ENCODE assay signal across 11 cellular contexts in the genomic region with DNA sequence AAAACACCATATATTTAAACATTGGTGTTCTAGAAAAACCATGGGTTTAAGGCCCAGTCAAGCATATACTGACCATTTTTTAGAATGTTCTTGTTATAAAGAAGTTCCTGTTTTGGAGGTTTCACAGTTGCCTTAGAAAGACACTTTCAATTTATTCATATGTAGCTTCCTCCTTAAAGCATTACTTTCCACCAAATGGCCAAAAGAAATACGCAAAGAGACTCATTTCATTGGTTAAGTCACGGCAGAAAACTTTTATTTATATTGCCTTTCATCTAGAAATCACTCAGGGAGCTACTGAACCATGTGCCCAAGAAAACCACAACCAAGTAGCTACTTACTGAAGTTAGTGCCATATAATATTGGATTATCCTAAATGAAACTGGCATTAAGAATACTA. TPM values are rescaled to one million over a fixed set of nuclear protein-coding genes. Genes with fewer than 3 reads are reported as not detected.
DNase-seq lines count a peak whose midpoint lies in the region; ATAC-seq, FAIRE-seq and TF ChIP-seq lines count a peak whose summit lies in the region.
"Had no signal": no experiment of that assay in that cellular context is flagged by ENCODE, and none has a peak within 500 bp of the region (broad histone marks: within the 10 kb centered on the region; RNA-seq: fewer than 3 reads in every experiment).

No MANE protein-coding gene starts in this region.

- intact Hi-C loops in activated naive CD4-positive, alpha-beta T cell treated with anti-CD3 and anti-CD28 coated beads for 36 hours (cut with micrococcal nuclease), result no loop called here
- intact Hi-C loops in kidney (cut with DNase I), result no loop called here

- no peak for TF ChIP-seq CTCF in H9 (conservative IDR thresholded peaks at IDR 0.05)
- TF ChIP-seq CTCF in kidney (IDR thresholded peaks at IDR 0.05; ENCODE audit: borderline replicate concordance, extremely low read depth, insufficient read depth), result no peak

- H3K27me3 ChIP-seq in H9 (ENCODE audit: insufficient read depth, low read length), result no peaks in the 10 kb centered on the region

- H4K8ac ChIP-seq in H9 (replicated peaks; ENCODE audit: insufficient read length, low read depth, low read length), result no peak overlapping the region

- H2BK120ac ChIP-seq in H9 (ENCODE audit: low read depth, low read length, poor library complexity, severe bottlenecking), result no peak overlapping the region

- H3K56ac ChIP-seq in H9 (ENCODE audit: insufficient read length, low read depth, low read length), result no peak overlapping the region

- no peaks in the 10 kb centered on the region for H3K4me1 ChIP-seq in H9 (ENCODE audit: insufficient read depth, low read length)
- H3K4me1 ChIP-seq in kidney (ENCODE audit: control insufficient read depth in 1 of 2, insufficient read depth in 1 of 2, low read depth in 1 of 2, low read length in 2 of 2), result no peaks in the 10 kb centered on the region

- H3K23me2 ChIP-seq in H9 (ENCODE audit: insufficient read length, low read depth, low read length, poor library complexity, severe bottlenecking), result no peaks in the 10 kb centered on the region

- no peaks in the 10 kb centered on the region for H4K20me1 ChIP-seq in H9 (ENCODE audit: control insufficient read depth, insufficient read depth, insufficient read length)

- H3K14ac ChIP-seq in H9 (ENCODE audit: insufficient read depth, low read length), result no peak overlapping the region

- no peak overlapping the region for H3K27ac Mint-ChIP-seq in activated naive CD4-positive, alpha-beta T cell treated with anti-CD3 and anti-CD28 coated beads for 36 hours
- H3K27ac Mint-ChIP-seq in H9, result no peak overlapping the region

- H3K9me3 ChIP-seq in H9 (ENCODE audit: control insufficient read depth, low read depth, low read length), result no peaks in the 10 kb centered on the region
- no peaks in the 10 kb centered on the region for H3K9me3 ChIP-seq in kidney (ENCODE audit: control insufficient read depth in 1 of 2, low read length in 2 of 2)

- H3K9me3 Mint-ChIP-seq in activated naive CD4-positive, alpha-beta T cell treated with anti-CD3 and anti-CD28 coated beads for 36 hours, result no peaks in the 10 kb centered on the region
- H3K9me3 Mint-ChIP-seq in H9, result peaks cover 0 to 2% of the 10 kb centered on the region in 2 experiments; a peak in 3 of 5 replicates

- no peak overlapping the region for H3T11ph ChIP-seq in H9 (ENCODE audit: low read length)

- no peak overlapping the region for H2BK20ac ChIP-seq in H9 (ENCODE audit: low read depth, low read length, poor library complexity, severe bottlenecking)

- H4K91ac ChIP-seq in H9 (ENCODE audit: insufficient read length, low read depth, low read length), result no peak overlapping the region

- no peak overlapping the region for H2AFZ ChIP-seq in H9 (ENCODE audit: low read length)

- H3K4ac ChIP-seq in H9 (ENCODE audit: low read depth, low read length), result no peak overlapping the region

- no peak overlapping the region for H3K4me3 Mint-ChIP-seq in activated naive CD4-positive, alpha-beta T cell treated with anti-CD3 and anti-CD28 coated beads for 36 hours
- no peak overlapping the region for H3K4me3 Mint-ChIP-seq in H9

- TF ChIP-seq POLR2A in GM12892 (IDR thresholded peaks at IDR 0.05; ENCODE audit: low read depth, low read length), result no peak

- no peak overlapping the region for H3K23ac ChIP-seq in H9 (ENCODE audit: insufficient read length, low read depth, low read length)

- H4K5ac ChIP-seq in H9 (ENCODE audit: insufficient read length, low read depth, low read length), result no peak overlapping the region

- no peak overlapping the region for H3K18ac ChIP-seq in H9 (ENCODE audit: insufficient read length, low read depth, low read length)

- H2BK15ac ChIP-seq in H9 (ENCODE audit: low read depth, low read length), result no peak overlapping the region

- peaks cover 3% of the 10 kb centered on the region for H3K27me3 Mint-ChIP-seq in activated naive CD4-positive, alpha-beta T cell treated with anti-CD3 and anti-CD28 coated beads for 36 hours (ENCODE audit: low read depth)
- H3K27me3 Mint-ChIP-seq in H9 (ENCODE audit: low read depth), result no peaks in the 10 kb centered on the region; the same call in 1 of the 2 replicates

- H3K4me2 ChIP-seq in H9 (ENCODE audit: insufficient read depth, insufficient read length, low read length), result no peak overlapping the region

- H2BK5ac ChIP-seq in H9 (ENCODE audit: insufficient read length, low read length), result no peak overlapping the region

- no peaks in the 10 kb centered on the region for H3K79me1 ChIP-seq in H9 (ENCODE audit: insufficient read depth, low read depth, low read length, poor library complexity, severe bottlenecking)

- H3K9ac ChIP-seq in H9 (ENCODE audit: extremely low read depth, insufficient read length, low read length) (no peak overlapping the region), kidney (ENCODE audit: low read length in 2 of 2) (no peak overlapping the region)

- no peak overlapping the region for H3K4me3 ChIP-seq in kidney (ENCODE audit: low read length in 2 of 2)

- no peaks in the 10 kb centered on the region for H3K36me3 Mint-ChIP-seq in activated naive CD4-positive, alpha-beta T cell treated with anti-CD3 and anti-CD28 coated beads for 36 hours (ENCODE audit: low read depth)
- peaks cover 0 to 2% (median 0%) of the 10 kb centered on the region in 3 experiments; a peak in 1 of 7 replicates for H3K36me3 Mint-ChIP-seq in H9 (ENCODE audit: insufficient read depth in 1 of 3, low read depth in 3 of 3)

- H3K27ac ChIP-seq in H9 (ENCODE audit: insufficient read length, low read depth, low read length) (no peak overlapping the region), kidney (ENCODE audit: low read depth in 2 of 2, low read length in 2 of 2) (no peak overlapping the region)

- H2AK5ac ChIP-seq in H9 (ENCODE audit: insufficient read length, low read length), result no peak overlapping the region

- DNase-seq in GM12892 (ENCODE audit: insufficient read length) (no peak), OCI-M1 (lab: John Stamatoyannopoulos, UW) (peak; percentile 48), NCI-H2227 (lab: John Stamatoyannopoulos, UW; ENCODE audit: unreplicated experiment) (no peak), H9 (no peak), kidney (no peak)
- DNase-seq in activated naive CD4-positive, alpha-beta T cell treated with anti-CD3 and anti-CD28 coated beads for 36 hours, result no peak
- DNase-seq: caudate nucleus had no signal

- CTCF ChIA-PET in activated naive CD4-positive, alpha-beta T cell treated with anti-CD3 and anti-CD28 coated beads for 36 hours (lab: Charles Lee), result no interaction called here

- ATAC-seq in GM19467 (IDR thresholded peaks at IDR 0.05; ENCODE audit: unreplicated experiment) (peak; percentile 95), HG03066 (IDR thresholded peaks at IDR 0.05; ENCODE audit: low read depth, unreplicated experiment) (peak; percentile 95)

- WGBS in H9 (ENCODE audit: extremely low coverage, insufficient read length, low lambda C conversion rate), result no CpG with 5 or more reads among the region's 2 CpGs

- H3K79me2 ChIP-seq in H9 (ENCODE audit: insufficient read depth, low read length), result no peaks in the 10 kb centered on the region

- no peaks in the 10 kb centered on the region for H3K36me3 ChIP-seq in kidney (ENCODE audit: control insufficient read depth in 1 of 2, insufficient read depth in 2 of 2, low read length in 2 of 2)

- FAIRE-seq in GM12892 (lab: Jason Lieb, UNC), result peak; percentile 74
- FAIRE-seq in kidney (lab: Jason Lieb, UNC), result no peak

- peaks cover 6% of the 10 kb centered on the region for H3K4me1 Mint-ChIP-seq in activated naive CD4-positive, alpha-beta T cell treated with anti-CD3 and anti-CD28 coated beads for 36 hours (ENCODE audit: low read depth)
- H3K4me1 Mint-ChIP-seq in H9, result no peaks in the 10 kb centered on the region

- H2BK12ac ChIP-seq in H9 (ENCODE audit: insufficient read length, low read depth, low read length), result no peak overlapping the region

RNA-seq across cellular contexts. Expression of a gene that starts 40.0 kb away (rescaled TPM):
- not detected for polyA plus RNA-seq in GM12892 (2012; ENCODE audit: missing spikeins)
- not detected for total RNA-seq in activated naive CD4-positive, alpha-beta T cell treated with anti-CD3 and anti-CD28 coated beads for 36 hours
- total RNA-seq in H9 (2021), result not detected in 2 replicates
- not detected for total RNA-seq in kidney
- polyA plus RNA-seq in kidney (ENCODE audit: insufficient read depth, low read depth, low replicate concordance), result not detected
- total RNA-seq: HT1080, osteoblast had no signal
